Comparison of ENCODE assay signal across 8 cellular contexts in genomic region chr21:39676054-39676771, GRCh38.
DNase-seq lines count a peak whose midpoint lies in the region; ATAC-seq and TF ChIP-seq lines count a peak whose summit lies in the region.

No MANE protein-coding gene starts in this region.

- H3K27ac ChIP-seq in upper lobe of left lung, result peak overlapping the region in 3 of 4 donors; percentile 59 to 74 (median 68)

- peak; percentile 51 for ATAC-seq in activated CD4-positive, alpha-beta T cell treated with anti-CD3 and anti-CD28 coated beads for 36 hours
- ATAC-seq in upper lobe of left lung (ENCODE audit: low FRiP score in 2 of 2), result peak in 1 of 2 donors; percentile 29
- ATAC-seq in activated naive CD8-positive, alpha-beta T cell treated with anti-CD3 and anti-CD28 coated beads, Interleukin-2, amount 50 U/mL, for 24 hours, result no peak

- no peak overlapping the region for H3K4me3 Mint-ChIP-seq in activated CD4-positive, alpha-beta T cell treated with anti-CD3 and anti-CD28 coated beads for 36 hours
- H3K4me3 Mint-ChIP-seq in activated naive CD8-positive, alpha-beta T cell treated with anti-CD3 and anti-CD28 coated beads, Interleukin-2, amount 50 U/mL, for 24 hours, result no peak overlapping the region

- H3K9me3 ChIP-seq in upper lobe of left lung, result no peaks in the 10 kb centered on the region

- peaks cover 4% of the 10 kb centered on the region for H3K27me3 Mint-ChIP-seq in activated CD4-positive, alpha-beta T cell treated with anti-CD3 and anti-CD28 coated beads for 36 hours
- no peaks in the 10 kb centered on the region for H3K27me3 Mint-ChIP-seq in activated naive CD8-positive, alpha-beta T cell treated with anti-CD3 and anti-CD28 coated beads, Interleukin-2, amount 50 U/mL, for 24 hours

- H3K27me3 ChIP-seq in upper lobe of left lung, result no peaks in the 10 kb centered on the region

- no peaks in the 10 kb centered on the region for H3K36me3 Mint-ChIP-seq in activated CD4-positive, alpha-beta T cell treated with anti-CD3 and anti-CD28 coated beads for 36 hours (ENCODE audit: low read depth)
- H3K36me3 Mint-ChIP-seq in activated naive CD8-positive, alpha-beta T cell treated with anti-CD3 and anti-CD28 coated beads, Interleukin-2, amount 50 U/mL, for 24 hours (ENCODE audit: low read depth), result no peaks in the 10 kb centered on the region

- no peaks in the 10 kb centered on the region for H3K9me3 Mint-ChIP-seq in activated CD4-positive, alpha-beta T cell treated with anti-CD3 and anti-CD28 coated beads for 36 hours (ENCODE audit: low read depth)
- no peaks in the 10 kb centered on the region for H3K9me3 Mint-ChIP-seq in activated naive CD8-positive, alpha-beta T cell treated with anti-CD3 and anti-CD28 coated beads, Interleukin-2, amount 50 U/mL, for 24 hours

- POLR2A ChIA-PET in activated CD4-positive, alpha-beta T cell treated with anti-CD3 and anti-CD28 coated beads for 36 hours (lab: Charles Lee), result no interaction called here

- no peak for DNase-seq in activated CD4-positive, alpha-beta T cell treated with anti-CD3 and anti-CD28 coated beads for 36 hours
- DNase-seq in activated CD4-positive, alpha-beta T cell treated with anti-CD3 and anti-CD28 coated beads for 1 hour, result no peak
- peak; percentile 98 for DNase-seq in SK-N-DZ (ENCODE audit: low spot score)
- DNase-seq in iris pigment epithelial cell (ENCODE audit: low read depth), result peak; percentile 88
- no peak for DNase-seq in upper lobe of left lung
- DNase-seq in GM03348 (ENCODE audit: low spot score), result no peak
- DNase-seq in activated naive CD8-positive, alpha-beta T cell treated with anti-CD3 and anti-CD28 coated beads, Interleukin-2, amount 50 U/mL, for 24 hours, result no peak
- no peak for DNase-seq in OCI-M1 (lab: John Stamatoyannopoulos, UW)

- peak in 1 of 4 donors; percentile 25 for TF ChIP-seq EP300 in upper lobe of left lung (IDR thresholded peaks at IDR 0.05)

- H3K4me3 ChIP-seq in upper lobe of left lung, result no peak overlapping the region

- CTCF ChIA-PET in activated CD4-positive, alpha-beta T cell treated with anti-CD3 and anti-CD28 coated beads for 36 hours (lab: Charles Lee), result no interaction called here

- no peaks in the 10 kb centered on the region for H3K4me1 Mint-ChIP-seq in activated CD4-positive, alpha-beta T cell treated with anti-CD3 and anti-CD28 coated beads for 36 hours
- no peaks in the 10 kb centered on the region for H3K4me1 Mint-ChIP-seq in activated naive CD8-positive, alpha-beta T cell treated with anti-CD3 and anti-CD28 coated beads, Interleukin-2, amount 50 U/mL, for 24 hours

- intact Hi-C loops in activated CD4-positive, alpha-beta T cell treated with anti-CD3 and anti-CD28 coated beads for 36 hours (cut with DNase I, micrococcal nuclease), result no loop called here

- no peak for TF ChIP-seq POLR2A in upper lobe of left lung (IDR thresholded peaks at IDR 0.05)

- 57% methylated on average over 16 to 17 of the region's 17 CpGs for WGBS in upper lobe of left lung, 2 donors

- H3K36me3 ChIP-seq in upper lobe of left lung, result no peaks in the 10 kb centered on the region

- no peak for TF ChIP-seq CTCF in upper lobe of left lung (IDR thresholded peaks at IDR 0.05)

- no peak overlapping the region for H3K27ac Mint-ChIP-seq in activated CD4-positive, alpha-beta T cell treated with anti-CD3 and anti-CD28 coated beads for 36 hours
- H3K27ac Mint-ChIP-seq in activated naive CD8-positive, alpha-beta T cell treated with anti-CD3 and anti-CD28 coated beads, Interleukin-2, amount 50 U/mL, for 24 hours, result no peak overlapping the region

- peaks cover 0 to 2% (median 1%) of the 10 kb centered on the region in 4 donors for H3K4me1 ChIP-seq in upper lobe of left lung

Comparison
In these comparisons a context has a peak if more than half of its experiments do, and no peak if none do; other contexts are left out.
1. DNase-seq: peak in SK-N-DZ (single experiment) and iris pigment epithelial cell (single experiment); none in activated CD4-positive, alpha-beta T cell treated with anti-CD3 and anti-CD28 coated beads for 36 hours (single experiment), activated CD4-positive, alpha-beta T cell treated with anti-CD3 and anti-CD28 coated beads for 1 hour (single experiment), upper lobe of left lung (0 of 2), GM03348 (single experiment), activated naive CD8-positive, alpha-beta T cell treated with anti-CD3 and anti-CD28 coated beads, Interleukin-2, amount 50 U/mL, for 24 hours (single experiment) and OCI-M1 (single experiment).